Comparison of ENCODE assay signal across 15 cellular contexts in the genomic region with DNA sequence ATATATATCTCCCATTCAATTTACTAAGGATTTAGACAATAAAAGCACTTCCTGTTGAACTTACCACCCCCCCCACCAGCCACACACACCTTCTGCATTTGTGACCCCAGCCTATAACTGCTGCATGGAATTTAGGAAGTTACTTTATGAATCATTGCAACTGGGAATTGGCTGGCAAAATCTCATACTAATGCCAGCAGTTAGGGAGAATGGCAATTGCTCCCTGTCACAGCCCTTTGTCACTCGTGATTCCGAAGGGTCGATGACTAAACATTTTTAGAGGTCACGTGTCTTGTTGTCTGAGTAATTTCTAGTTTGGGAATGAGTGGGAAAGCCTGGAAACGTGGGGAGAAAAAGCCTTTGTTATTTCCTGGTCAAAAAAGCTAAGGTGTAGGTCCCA. TPM values are rescaled to one million over a fixed set of nuclear protein-coding genes. Genes with fewer than 3 reads are reported as not detected.
A peak's percentile ranks its signal among the peaks of the same experiment; 100 is the strongest.
DNase-seq lines count a peak whose midpoint lies in the region; ATAC-seq and TF ChIP-seq lines count a peak whose summit lies in the region.
"Had no signal": no experiment of that assay in that cellular context is flagged by ENCODE, and none has a peak within 500 bp of the region (broad histone marks: within the 10 kb centered on the region; RNA-seq: fewer than 3 reads in every experiment).

No MANE protein-coding gene starts in this region.

- no peak for TF ChIP-seq EP300 in transverse colon (IDR thresholded peaks at IDR 0.05; ENCODE audit: low read depth)

- H3K9me3 ChIP-seq in iPS-18a (ENCODE audit: control insufficient read depth, low read depth, low read length) (no peaks in the 10 kb centered on the region), transverse colon (no peaks in the 10 kb centered on the region)

- DNase-seq in NCI-H1092 treated with DMSO at 0.1 percent for 48 hours (lab: John Stamatoyannopoulos, UW): peak; percentile 59
- no peak for DNase-seq in NCI-H1092 (lab: John Stamatoyannopoulos, UW)
- peak; percentile 13 for DNase-seq in OCI-M1 (lab: John Stamatoyannopoulos, UW)
- no peak for DNase-seq in transverse colon
- no peak for DNase-seq in LoVo (ENCODE audit: low spot score)
- DNase-seq: 8988T; activated naive CD8-positive, alpha-beta T cell treated with anti-CD3 and anti-CD28 coated beads for 36 hours; cortex of kidney; NCI-H1436 treated with DMSO at 0.1 percent for 48 hours; retina had no signal

- ATAC-seq in HG03432 (IDR thresholded peaks at IDR 0.05; ENCODE audit: unreplicated experiment): no peak
- no peak for ATAC-seq in HG03045 (IDR thresholded peaks at IDR 0.05; ENCODE audit: unreplicated experiment)

- H3K9ac ChIP-seq in iPS-18a (ENCODE audit: low read length): peak overlapping the region; percentile 3

- no peak for TF ChIP-seq POLR2A in transverse colon (IDR thresholded peaks at IDR 0.05)

- H3K4me3 ChIP-seq in iPS-18a (ENCODE audit: low read length) (no peak overlapping the region), transverse colon (no peak overlapping the region)
- H3K4me3 ChIP-seq: lung had no signal

- H3K36me3 ChIP-seq in iPS-18a (ENCODE audit: control insufficient read depth, low read depth, low read length): no peaks in the 10 kb centered on the region
- no peaks in the 10 kb centered on the region for H3K36me3 ChIP-seq in transverse colon

- intact Hi-C loops in transverse colon (cut with DNase I; ENCODE audit: low total_unique reads): no loop called here

- in situ Hi-C loops in transverse colon (cut with MboI; ENCODE audit: low pct_ligation_motif_present in 1 of 4, low pct_unique_long_range_greater_than_20kb in 1 of 4, low sequenced_read_pairs in 3 of 4): loop anchor here in 2 of 4 donors (25.0 kb wide), 2 partner anchors 105 to 280 kb away; no protein-coding TSS in a partner anchor

- H3K27me3 ChIP-seq in iPS-18a (ENCODE audit: control insufficient read depth, insufficient read depth, low read length) (no peaks in the 10 kb centered on the region), transverse colon (no peaks in the 10 kb centered on the region)

- no peak for TF ChIP-seq CTCF in transverse colon (IDR thresholded peaks at IDR 0.05)

- 17 to 18% methylated on average over 2 to 5 of the region's 5 CpGs for WGBS in transverse colon (ENCODE audit: low coverage in 1 of 2), 2 donors

- no peak overlapping the region for H3K27ac ChIP-seq in iPS-18a (ENCODE audit: low read length)
- H3K27ac ChIP-seq in transverse colon: peak overlapping the region in 3 of 4 donors; percentile 2 to 54 (median 4)

- H3K4me1 ChIP-seq in iPS-18a (ENCODE audit: control insufficient read depth, low read depth, low read length) (no peaks in the 10 kb centered on the region), transverse colon (peaks cover 0 to 14% (median 8%) of the 10 kb centered on the region in 4 donors)

RNA-seq across cellular contexts. Expression of gene PCA3, which starts 46.6 kb away (rescaled TPM):
- under 1 TPM in 1 of 4 donors, not detected in 3; 0.27 TPM for total RNA-seq in transverse colon
- total RNA-seq: activated CD8-positive, alpha-beta memory T cell treated with anti-CD3 and anti-CD28 coated beads for 36 hours; activated naive CD8-positive, alpha-beta T cell treated with anti-CD3 and anti-CD28 coated beads for 36 hours had no signal

Comparison
In these comparisons a context has a peak if more than half of its experiments do, and no peak if none do; other contexts are left out.
1. DNase-seq: peak in NCI-H1092 treated with DMSO at 0.1 percent for 48 hours (single experiment) and OCI-M1 (single experiment); none in NCI-H1092 (single experiment), transverse colon (single experiment) and LoVo (single experiment).